In the genomic region with DNA sequence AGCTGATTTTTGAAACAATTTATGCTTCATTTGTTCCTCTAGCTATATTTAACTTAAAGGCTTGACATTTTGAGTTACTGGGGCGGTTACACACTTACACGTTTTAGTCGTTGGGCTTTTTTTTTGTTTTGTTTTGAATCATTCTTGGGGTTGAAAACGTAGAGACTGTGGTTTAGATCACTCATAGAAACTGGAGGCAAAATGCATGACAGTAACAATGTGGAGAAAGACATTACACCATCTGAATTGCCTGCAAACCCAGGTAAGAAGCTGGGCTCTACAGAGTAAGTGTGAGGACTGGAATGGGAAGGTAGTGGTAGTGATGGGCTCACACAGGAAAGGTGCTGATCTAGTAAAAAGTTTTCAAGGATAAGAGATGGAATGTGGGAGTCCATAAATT, we compare ENCODE assay signal across 9 cellular contexts. TPM values are rescaled to one million over a fixed set of nuclear protein-coding genes. Genes with fewer than 3 reads are reported as not detected.
DNase-seq lines count a peak whose midpoint lies in the region; ATAC-seq and TF ChIP-seq lines count a peak whose summit lies in the region.
"Had no signal": no experiment of that assay in that cellular context is flagged by ENCODE, and none has a peak within 500 bp of the region (broad histone marks: within the 10 kb centered on the region; RNA-seq: fewer than 3 reads in every experiment).

TSS of gene CLEC2D (plus strand) at position 180 of the 400 bp plus-strand sequence. CDS start at position 202, 22 bp downstream.

- TF ChIP-seq CTCF in Peyer's patch (IDR thresholded peaks at IDR 0.05) (no peak), natural killer cell (IDR thresholded peaks at IDR 0.05) (no peak)

- no peaks in the 10 kb centered on the region for H3K9me3 ChIP-seq in Peyer's patch

- peak within 1 kb of the TSS; percentile 84 to 91 for H3K27ac Mint-ChIP-seq in natural killer cell

- H3K4me3 ChIP-seq in Peyer's patch: peak within 1 kb of the TSS; percentile 9 to 23 (median 12)

- peaks cover 62 to 67% of the 10 kb centered on the region in 2 donors for H3K4me1 Mint-ChIP-seq in natural killer cell

- peaks cover 27% of the 10 kb centered on the region for H3K36me3 Mint-ChIP-seq in natural killer cell

- intact Hi-C loops in natural killer cell (cut with micrococcal nuclease): loop anchor here (2.0 kb wide), 1 partner anchor 19 kb away; no protein-coding TSS in a partner anchor

- peak within 1 kb of the TSS in 3 of 4 donors; percentile 34 to 76 (median 50) for H3K27ac ChIP-seq in Peyer's patch
- H3K27ac ChIP-seq: HL-60 had no signal

- no peaks in the 10 kb centered on the region for H3K9me3 Mint-ChIP-seq in natural killer cell

- DNase-seq in Peyer's patch: no peak
- no peak for DNase-seq in natural killer cell
- DNase-seq in NCI-H128 (lab: John Stamatoyannopoulos, UW; ENCODE audit: unreplicated experiment): no peak
- DNase-seq in NCI-H526 treated with DMSO at 0.1 percent for 48 hours (lab: John Stamatoyannopoulos, UW): no peak
- DNase-seq in Kasumi-1 (lab: John Stamatoyannopoulos, UW): no peak
- no peak for DNase-seq in DMS114 treated with DMSO at 0.1 percent for 48 hours (lab: John Stamatoyannopoulos, UW; ENCODE audit: unreplicated experiment)

- no peaks in the 10 kb centered on the region for H3K27me3 ChIP-seq in Peyer's patch

- no peaks in the 10 kb centered on the region for H3K36me3 ChIP-seq in Peyer's patch

- peaks cover 0 to 12% (median 3%) of the 10 kb centered on the region in 4 donors for H3K4me1 ChIP-seq in Peyer's patch

- H3K27me3 Mint-ChIP-seq in natural killer cell (ENCODE audit: low read depth in 2 of 2): no peaks in the 10 kb centered on the region

- peak within 1 kb of the TSS; percentile 70 for H3K4me3 Mint-ChIP-seq in natural killer cell

- peak in 1 of 2 donors; percentile 34 for TF ChIP-seq POLR2A in Peyer's patch (IDR thresholded peaks at IDR 0.05)

- ATAC-seq in GM18511 (IDR thresholded peaks at IDR 0.05; ENCODE audit: unreplicated experiment): peak; percentile 41
- ATAC-seq in HG02588 (IDR thresholded peaks at IDR 0.05; ENCODE audit: unreplicated experiment): peak; percentile 39
- ATAC-seq in natural killer cell: peak; percentile 45 to 63 (median 59)

RNA-seq across cellular contexts. Expression of gene CLEC2D, which starts in this region (rescaled TPM):
- 100 to 1,000 TPM in 1 of 4 donors, 10 to 100 TPM in 1, 1 to 10 TPM in 2; 6.4 to 140 (median 12.1) TPM for total RNA-seq in Peyer's patch
- 100 to 1,000 TPM; 140 to 219 (median 209) TPM for total RNA-seq in natural killer cell
